In genomic region chr2:107405261-107405660, GRCh38 we compare ENCODE assay signal across 1 cellular context.
TF ChIP-seq lines count a peak whose summit lies in the region.

No MANE protein-coding gene starts in this region.

TF ChIP-seq in IMR-90, 13 proteins besides CTCF, POLR2A, EP300 and RAD21 (continued from another document):
- TF ChIP-seq, protein P1, sequence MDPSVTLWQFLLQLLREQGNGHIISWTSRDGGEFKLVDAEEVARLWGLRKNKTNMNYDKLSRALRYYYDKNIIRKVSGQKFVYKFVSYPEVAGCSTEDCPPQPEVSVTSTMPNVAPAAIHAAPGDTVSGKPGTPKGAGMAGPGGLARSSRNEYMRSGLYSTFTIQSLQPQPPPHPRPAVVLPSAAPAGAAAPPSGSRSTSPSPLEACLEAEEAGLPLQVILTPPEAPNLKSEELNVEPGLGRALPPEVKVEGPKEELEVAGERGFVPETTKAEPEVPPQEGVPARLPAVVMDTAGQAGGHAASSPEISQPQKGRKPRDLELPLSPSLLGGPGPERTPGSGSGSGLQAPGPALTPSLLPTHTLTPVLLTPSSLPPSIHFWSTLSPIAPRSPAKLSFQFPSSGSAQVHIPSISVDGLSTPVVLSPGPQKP (IDR thresholded peaks at IDR 0.05; ENCODE audit: borderline replicate concordance, low read depth, low read length) = no peak
- no peak for TF ChIP-seq CEBPB (IDR thresholded peaks at IDR 0.05; ENCODE audit: low read depth, low read length)
